Comparison of ENCODE assay signal across 14 cellular contexts in genomic region chr11:13287026-13287425, GRCh38. TPM values are rescaled to one million over a fixed set of nuclear protein-coding genes. Genes with fewer than 3 reads are reported as not detected.
DNase-seq lines count a peak whose midpoint lies in the region; ATAC-seq and TF ChIP-seq lines count a peak whose summit lies in the region.
"Had no signal": no experiment of that assay in that cellular context is flagged by ENCODE, and none has a peak within 500 bp of the region (broad histone marks: within the 10 kb centered on the region; RNA-seq: fewer than 3 reads in every experiment).

No MANE protein-coding gene starts in this region.

- peak overlapping the region in 4 of 7 donors; percentile 23 to 51 (median 40) for H3K4me3 Mint-ChIP-seq in CD8-positive, alpha-beta memory T cell
- no peak overlapping the region for H3K4me3 Mint-ChIP-seq in activated naive CD8-positive, alpha-beta T cell treated with anti-CD3 and anti-CD28 coated beads for 36 hours

- H3K36me3 ChIP-seq in CD8-positive, alpha-beta memory T cell (ENCODE audit: insufficient read depth, low read length) = no peaks in the 10 kb centered on the region
- H3K36me3 ChIP-seq in gastrocnemius medialis (no peaks in the 10 kb centered on the region), ascending aorta (no peaks in the 10 kb centered on the region)
- H3K36me3 ChIP-seq: SJSA1 had no signal

- no peak overlapping the region for H3K4me3 ChIP-seq in CD8-positive, alpha-beta memory T cell (ENCODE audit: low read length)
- H3K4me3 ChIP-seq in gastrocnemius medialis (peak overlapping the region in 1 of 4 donors; percentile 4), ascending aorta (no peak overlapping the region)
- H3K4me3 ChIP-seq: SJSA1 had no signal

- peaks cover 89 to 99% (median 96%) of the 10 kb centered on the region in 3 donors for H3K4me1 Mint-ChIP-seq in CD8-positive, alpha-beta memory T cell
- peaks cover 75% of the 10 kb centered on the region for H3K4me1 Mint-ChIP-seq in activated naive CD8-positive, alpha-beta T cell treated with anti-CD3 and anti-CD28 coated beads for 36 hours

- TF ChIP-seq CTCF in gastrocnemius medialis (IDR thresholded peaks at IDR 0.05 in 4 of 5, conservative IDR thresholded peaks at IDR 0.05 in 1 of 5) (no peak), ascending aorta (IDR thresholded peaks at IDR 0.05) (no peak)

- no peaks in the 10 kb centered on the region for H3K9me3 ChIP-seq in CD8-positive, alpha-beta memory T cell (ENCODE audit: low read length)
- H3K9me3 ChIP-seq in gastrocnemius medialis = no peaks in the 10 kb centered on the region
- H3K9me3 ChIP-seq in ascending aorta = no peaks in the 10 kb centered on the region
- H3K9me3 ChIP-seq: Caco-2, SJSA1 had no signal

- POLR2A ChIA-PET in CD8-positive, alpha-beta memory T cell (lab: Charles Lee) = interaction anchor here (2.4 kb wide), 1 partner anchor 9 kb away, joined by 6 read pairs; no protein-coding TSS in a partner anchor

- H3K4me1 ChIP-seq in CD8-positive, alpha-beta memory T cell (ENCODE audit: insufficient read depth, low read length) = peaks cover 39% of the 10 kb centered on the region
- H3K4me1 ChIP-seq in gastrocnemius medialis = peaks cover 68 to 87% of the 10 kb centered on the region in 2 donors
- H3K4me1 ChIP-seq in ascending aorta = peaks cover 0 to 7% of the 10 kb centered on the region in 2 donors
- H3K4me1 ChIP-seq: Caco-2 had no signal

- H3K36me3 Mint-ChIP-seq in CD8-positive, alpha-beta memory T cell = peaks cover 0 to 16% (median 7%) of the 10 kb centered on the region in 3 donors
- H3K36me3 Mint-ChIP-seq in activated naive CD8-positive, alpha-beta T cell treated with anti-CD3 and anti-CD28 coated beads for 36 hours = peaks cover 21% of the 10 kb centered on the region

- peak; percentile 59 for DNase-seq in activated CD4-positive, alpha-beta T cell treated with anti-CD3 and anti-CD28 coated beads for 48 hours
- no peak for DNase-seq in activated CD4-positive, alpha-beta T cell treated with anti-CD3 and anti-CD28 coated beads, Interleukin-2, amount 50 U/mL, for 1 hour
- peak in 1 of 5 donors; percentile 24 for DNase-seq in CD8-positive, alpha-beta memory T cell
- DNase-seq in activated naive CD8-positive, alpha-beta T cell treated with anti-CD3 and anti-CD28 coated beads for 36 hours = peak; percentile 54
- peak in 1 of 2 donors; percentile 68 for DNase-seq in gastrocnemius medialis
- DNase-seq in ascending aorta (ENCODE audit: low spot score in 2 of 2) = no peak
- DNase-seq in Right ventricle myocardium inferior (ENCODE audit: missing footprints) = no peak
- DNase-seq in AML-193 (lab: John Stamatoyannopoulos, UW) = no peak
- DNase-seq: Caco-2, dermis blood vessel endothelial cell, islet precursor cell had no signal

- H3K27ac ChIP-seq in CD8-positive, alpha-beta memory T cell (ENCODE audit: low read depth, low read length) = no peak overlapping the region
- peak overlapping the region; percentile 71 to 82 (median 74) for H3K27ac ChIP-seq in gastrocnemius medialis
- H3K27ac ChIP-seq in ascending aorta = no peak overlapping the region
- H3K27ac ChIP-seq: SJSA1 had no signal

- peak in 1 of 2 donors; percentile 41 for TF ChIP-seq POLR2A in gastrocnemius medialis (IDR thresholded peaks at IDR 0.05)

- in situ Hi-C loops in gastrocnemius medialis (cut with MboI; ENCODE audit: low sequenced_read_pairs in 4 of 4) = loop anchor here in 1 of 4 donors (10.0 kb wide), 1 partner anchor 48 kb away; no protein-coding TSS in a partner anchor

- H3K27me3 Mint-ChIP-seq in CD8-positive, alpha-beta memory T cell = peaks cover 0 to under 1% of the 10 kb centered on the region in 2 donors
- H3K27me3 Mint-ChIP-seq in activated naive CD8-positive, alpha-beta T cell treated with anti-CD3 and anti-CD28 coated beads for 36 hours = no peaks in the 10 kb centered on the region

- no peaks in the 10 kb centered on the region for H3K27me3 ChIP-seq in CD8-positive, alpha-beta memory T cell (ENCODE audit: insufficient read depth, low read length, poor library complexity, severe bottlenecking)
- H3K27me3 ChIP-seq in gastrocnemius medialis (no peaks in the 10 kb centered on the region), ascending aorta (no peaks in the 10 kb centered on the region)
- H3K27me3 ChIP-seq: SJSA1 had no signal

- CTCF ChIA-PET in CD8-positive, alpha-beta memory T cell (lab: Charles Lee) = interaction anchor here (1.1 to 1.4 kb wide), 3 partner anchors 26 to 65 kb away, joined by 3 to 4 read pairs (median 3); no protein-coding TSS in a partner anchor

- H3K27ac Mint-ChIP-seq in CD8-positive, alpha-beta memory T cell = peak overlapping the region in 6 of 8 donors; percentile 9 to 94 (median 37)
- H3K27ac Mint-ChIP-seq in activated naive CD8-positive, alpha-beta T cell treated with anti-CD3 and anti-CD28 coated beads for 36 hours = peak overlapping the region; percentile 83
- H3K27ac Mint-ChIP-seq: HFFc6 had no signal

- intact Hi-C loops in gastrocnemius medialis (cut with DNase I; ENCODE audit: low total_unique reads) = no loop called here
- intact Hi-C loops in ascending aorta (cut with DNase I) = no loop called here
- intact Hi-C loops in Right ventricle myocardium inferior (cut with DNase I) = no loop called here

- peak; percentile 86 to 98 for ATAC-seq in gastrocnemius medialis
- no peak for ATAC-seq in Right ventricle myocardium inferior
- ATAC-seq: esophagus mucosa had no signal

- H3K9me3 Mint-ChIP-seq in CD8-positive, alpha-beta memory T cell = no peaks in the 10 kb centered on the region
- H3K9me3 Mint-ChIP-seq in activated naive CD8-positive, alpha-beta T cell treated with anti-CD3 and anti-CD28 coated beads for 36 hours = peaks cover 1% of the 10 kb centered on the region
- H3K9me3 Mint-ChIP-seq: HFFc6 had no signal

RNA-seq across cellular contexts. Expression of gene BMAL1, which starts 9.4 kb away (rescaled TPM):
- 10 to 100 TPM; 25.2 to 29.4 TPM for total RNA-seq in CD8-positive, alpha-beta memory T cell
- 29.2 TPM for polyA plus RNA-seq in CD8-positive, alpha-beta memory T cell
- total RNA-seq in activated naive CD8-positive, alpha-beta T cell treated with anti-CD3 and anti-CD28 coated beads for 36 hours = 10 to 100 TPM; 12.2 to 13.6 TPM
- total RNA-seq in gastrocnemius medialis = 10 to 100 TPM; 27.7 to 81.8 (median 41.0) TPM
- 15.9 TPM for total RNA-seq in ascending aorta
- 9.5 TPM for total RNA-seq in Right ventricle myocardium inferior

Comparison
In these comparisons a context has a peak if more than half of its experiments do, and no peak if none do; other contexts are left out.
1. DNase-seq: peak in activated CD4-positive, alpha-beta T cell treated with anti-CD3 and anti-CD28 coated beads for 48 hours (single experiment) and activated naive CD8-positive, alpha-beta T cell treated with anti-CD3 and anti-CD28 coated beads for 36 hours (single experiment); none in activated CD4-positive, alpha-beta T cell treated with anti-CD3 and anti-CD28 coated beads, Interleukin-2, amount 50 U/mL, for 1 hour (single experiment), ascending aorta (0 of 2), Right ventricle myocardium inferior (single experiment) and AML-193 (0 of 2).
2. H3K27ac ChIP-seq: peak in gastrocnemius medialis (4 of 4); none in CD8-positive, alpha-beta memory T cell (single experiment) and ascending aorta (0 of 2).